Comparison of ENCODE assay signal across 28 cellular contexts in the genomic region with DNA sequence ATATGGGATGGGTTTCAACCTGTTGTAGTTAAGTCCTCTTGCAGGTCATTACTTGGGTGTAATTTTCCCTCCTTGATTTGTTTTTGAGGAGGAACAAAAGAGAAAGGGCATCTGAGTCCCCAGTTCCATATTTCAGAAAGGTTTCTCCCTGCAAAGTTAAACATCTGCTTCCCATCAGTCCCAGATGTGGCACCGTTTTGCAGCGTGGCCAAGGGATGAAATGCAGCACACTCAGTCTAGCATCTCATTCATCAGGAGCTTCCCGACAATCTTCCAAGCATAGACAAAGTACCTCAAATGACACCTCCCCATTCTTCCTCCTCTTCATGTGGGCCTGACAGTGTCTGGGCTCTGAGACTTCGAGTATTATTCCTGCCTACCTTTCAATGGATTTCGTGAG.
"Had no signal": no experiment of that assay in that cellular context is flagged by ENCODE, and none has a peak within 500 bp of the region (broad histone marks: within the 10 kb centered on the region; RNA-seq: fewer than 3 reads in every experiment).

No MANE protein-coding gene starts in this region.

- DNase-seq: activated B cell treated with CpG ODN at 0.5 μM for 24 hours; activated CD4-positive, alpha-beta T cell treated with anti-CD3 and anti-CD28 coated beads for 1 hour; activated CD4-positive, alpha-beta T cell treated with anti-CD3 and anti-CD28 coated beads, Interleukin-2, amount 10 ng/mL, durations not matched to agents 24 days and 14 days; activated CD4-positive, alpha-beta T cell treated with anti-CD3 and anti-CD28 coated beads, Interleukin-2, amount 50 U/mL, for 48 hours; activated CD8-positive, alpha-beta memory T cell treated with anti-CD3 and anti-CD28 coated beads, Interleukin-2, amount 10 ng/mL, durations not matched to agents 7 days and 5 days; activated gamma-delta T cell; activated naive CD4-positive, alpha-beta T cell treated with anti-CD3 and anti-CD28 coated beads for 36 hours; activated T-cell treated with anti-CD3 and anti-CD28 coated beads, Interleukin-2, amount 50 U/mL, for 4 hours; amygdala; cerebellar nuclear complex; MG63; MV-4-11; NCI-H1092 treated with DMSO at 0.1 percent for 48 hours; NCI-H1417 treated with DMSO at 0.1 percent for 48 hours; NCI-H1694; NCI-H2029 treated with DMSO at 0.1 percent for 48 hours; NCI-H510A treated with DMSO at 0.1 percent for 48 hours; NCI-H69; NK-92 treated with Interleukin-12 subunit alpha and Interleukin-12 subunit beta, amount 100 ng/mL, for 24 hours; Peyer's patch; SHP77 treated with DMSO at 0.1 percent for 48 hours; T-cell; T-helper 2 cell; T1000 had no signal

- H3K4me3 ChIP-seq: MG63, Peyer's patch had no signal

- H3K27me3 ChIP-seq: Peyer's patch had no signal

- FAIRE-seq: astrocyte, colon, TTC549 had no signal

- H3K36me3 ChIP-seq: MG63, Peyer's patch had no signal

- H3K27ac ChIP-seq: Peyer's patch had no signal

- H3K9me3 ChIP-seq: MG63, Peyer's patch had no signal

- ATAC-seq: activated CD8-positive, alpha-beta memory T cell treated with anti-CD3 and anti-CD28 coated beads, Interleukin-2, amount 10 ng/mL, durations not matched to agents 7 days and 5 days; activated T-cell treated with anti-CD3 and anti-CD28 coated beads, Interleukin-2, amount 50 U/mL, for 4 hours; activated T-helper 17 cell treated with anti-CD3 and anti-CD28 coated beads, Interleukin-2, amount 50 U/mL, for 72 hours; T-cell had no signal

- H3K4me1 ChIP-seq: Peyer's patch had no signal
